Comparison of ENCODE assay signal across 10 cellular contexts in the genomic region with DNA sequence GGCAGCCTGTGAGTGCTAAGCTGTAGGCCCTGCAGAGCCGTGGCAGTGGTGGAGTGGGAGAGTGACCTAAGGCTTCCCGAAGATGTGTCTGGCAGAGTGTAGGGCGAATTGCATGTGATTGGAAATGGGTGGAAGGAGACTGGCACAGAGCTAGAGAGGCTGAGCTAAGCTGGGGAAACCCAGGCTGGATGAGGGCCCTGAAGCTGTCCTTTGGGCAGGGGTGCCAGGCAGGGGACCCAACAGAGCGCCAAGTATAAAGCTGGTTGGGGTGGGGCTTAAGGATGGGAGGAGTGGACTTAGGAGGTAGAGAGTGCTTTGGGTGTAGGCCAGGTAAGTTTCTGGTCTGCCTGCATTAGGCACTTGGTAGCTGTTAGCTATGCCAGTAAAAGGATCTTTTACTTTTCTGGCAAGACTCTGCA. TPM values are rescaled to one million over a fixed set of nuclear protein-coding genes. Genes with fewer than 3 reads are reported as not detected.
DNase-seq lines count a peak whose midpoint lies in the region; ATAC-seq and TF ChIP-seq lines count a peak whose summit lies in the region.
"Had no signal": no experiment of that assay in that cellular context is flagged by ENCODE, and none has a peak within 500 bp of the region (broad histone marks: within the 10 kb centered on the region; RNA-seq: fewer than 3 reads in every experiment).

No MANE protein-coding gene starts in this region.

- H3K4me2 ChIP-seq in MM.1S (ENCODE audit: low read depth, low read length) = no peak overlapping the region

- no peaks in the 10 kb centered on the region for H3K9me3 Mint-ChIP-seq in progenitor cell of endocrine pancreas (ENCODE audit: low read depth)

- H3K27ac ChIP-seq in Panc1 (ENCODE audit: low read length) (no peak overlapping the region), esophagus squamous epithelium (peak overlapping the region; percentile 72 to 85 (median 83)), MM.1S (ENCODE audit: low read length) (no peak overlapping the region), spleen (peak overlapping the region in 1 of 8 donors; percentile 31)

- peaks cover 41% of the 10 kb centered on the region for H3K4me1 Mint-ChIP-seq in progenitor cell of endocrine pancreas (ENCODE audit: low read depth)

- H3K79me2 ChIP-seq in MM.1S (ENCODE audit: low read length) = peaks cover 42% of the 10 kb centered on the region

- peak; percentile 71; the same call in 1 of the 2 replicates for ATAC-seq in Panc1
- no peak for ATAC-seq in GM19455 (IDR thresholded peaks at IDR 0.05; ENCODE audit: unreplicated experiment)

- TF ChIP-seq CTCF in Panc1 (IDR thresholded peaks at IDR 0.05) (no peak), esophagus squamous epithelium (IDR thresholded peaks at IDR 0.05) (no peak), progenitor cell of endocrine pancreas (IDR thresholded peaks at IDR 0.05; ENCODE audit: unreplicated experiment) (no peak), MM.1S (IDR thresholded peaks at IDR 0.05; ENCODE audit: low read length) (no peak), spleen (IDR thresholded peaks at IDR 0.05 in 8 of 11, conservative IDR thresholded peaks at IDR 0.05 in 3 of 11) (no peak)

- H4K20me1 ChIP-seq in MM.1S (ENCODE audit: insufficient read depth, low read length) = no peaks in the 10 kb centered on the region

- no peaks in the 10 kb centered on the region for H3K27me3 ChIP-seq in Panc1 (ENCODE audit: control insufficient read depth, insufficient read depth, low read length)
- H3K27me3 ChIP-seq in esophagus squamous epithelium = no peaks in the 10 kb centered on the region
- H3K27me3 ChIP-seq in MM.1S (replicated peaks; ENCODE audit: insufficient read depth, low read length) = no peaks in the 10 kb centered on the region
- H3K27me3 ChIP-seq in spleen (replicated peaks in 1 of 7) = no peaks in the 10 kb centered on the region

- H3K4me3 ChIP-seq in Panc1 (ENCODE audit: low read depth in 2 of 2, low read length in 2 of 2) (no peak overlapping the region), esophagus squamous epithelium (peak overlapping the region in 3 of 4 donors; percentile 15 to 45 (median 19)), MM.1S (ENCODE audit: low read length) (no peak overlapping the region), spleen (no peak overlapping the region)

- no peaks in the 10 kb centered on the region for H3K27me3 Mint-ChIP-seq in progenitor cell of endocrine pancreas

- H3K4me3 Mint-ChIP-seq in progenitor cell of endocrine pancreas (ENCODE audit: low read depth) = no peak overlapping the region

- 38 to 58% methylated on average over 4 of the region's 4 CpGs for WGBS in esophagus squamous epithelium, 2 donors
- WGBS in spleen, 5 donors = 85 to 93% (median 89%) methylated on average over 4 of the region's 4 CpGs

- peak overlapping the region; percentile 69 for H3K27ac Mint-ChIP-seq in progenitor cell of endocrine pancreas

- H3K9me2 ChIP-seq in MM.1S (replicated peaks; ENCODE audit: insufficient read depth, low read length) = no peaks in the 10 kb centered on the region

- intact Hi-C loops in Panc1 (cut with micrococcal nuclease; ENCODE audit: unreplicated experiment) (no loop called here), esophagus squamous epithelium (cut with DNase I) (no loop called here), spleen (cut with DNase I; ENCODE audit: low total_unique reads) (no loop called here)

- POLR2A ChIA-PET in Panc1 (lab: Charles Lee) = no interaction called here

- TF ChIP-seq POLR2A in esophagus squamous epithelium (IDR thresholded peaks at IDR 0.05) = no peak
- no peak for TF ChIP-seq POLR2A in spleen (IDR thresholded peaks at IDR 0.05)

- in situ Hi-C loops in Panc1 (cut with HindIII; ENCODE audit: low pct_unique_long_range_greater_than_20kb, low sequenced_read_pairs) = no loop called here

- H3F3A ChIP-seq in MM.1S (ENCODE audit: insufficient read depth, low read length) = no peaks in the 10 kb centered on the region

- H3K36me3 ChIP-seq in Panc1 (ENCODE audit: control insufficient read depth, insufficient read depth, low read length) (no peaks in the 10 kb centered on the region), esophagus squamous epithelium (no peaks in the 10 kb centered on the region), MM.1S (replicated peaks; ENCODE audit: insufficient read depth, low read length) (no peaks in the 10 kb centered on the region), spleen (no peaks in the 10 kb centered on the region)

- H3K36me3 Mint-ChIP-seq in progenitor cell of endocrine pancreas (ENCODE audit: insufficient read depth) = no peaks in the 10 kb centered on the region

- peak; percentile 48 for DNase-seq in Ammon's horn (ENCODE audit: low spot score)
- no peak for DNase-seq in Panc1 (ENCODE audit: low read depth, low spot score)
- DNase-seq in esophagus squamous epithelium (lab: John Stamatoyannopoulos, UW) = no peak
- DNase-seq in progenitor cell of endocrine pancreas (ENCODE audit: low spot score, unreplicated experiment) = no peak
- no peak for DNase-seq in DMS53 (lab: John Stamatoyannopoulos, UW)
- no peak for DNase-seq in MM.1S
- no peak for DNase-seq in spleen
- DNase-seq: foreskin melanocyte, NCI-H524 had no signal

- no peak overlapping the region for H3K9ac ChIP-seq in MM.1S (ENCODE audit: low read length)

- no peak overlapping the region for H2AFZ ChIP-seq in MM.1S (ENCODE audit: low read length)

- H3K9me3 ChIP-seq in Panc1 (ENCODE audit: control insufficient read depth, insufficient read depth, low read depth, low read length) (no peaks in the 10 kb centered on the region), esophagus squamous epithelium (no peaks in the 10 kb centered on the region), MM.1S (replicated peaks; ENCODE audit: insufficient read depth, low read length) (no peaks in the 10 kb centered on the region), spleen (no peaks in the 10 kb centered on the region)

- CTCF ChIA-PET in Panc1 (lab: Charles Lee) = no interaction called here

- BruUV-seq in Panc1 (replicated peaks; lab: Mats Ljungman, UMichigan) = no TSS peak

- H3K4me1 ChIP-seq in Panc1 (ENCODE audit: control insufficient read depth, insufficient read depth, low read length) (peaks cover 11% of the 10 kb centered on the region), esophagus squamous epithelium (peaks cover 26 to 71% (median 30%) of the 10 kb centered on the region in 3 donors), MM.1S (ENCODE audit: low read length) (no peaks in the 10 kb centered on the region), spleen (peaks cover 4 to 97% (median 51%) of the 10 kb centered on the region in 6 donors)

RNA-seq across cellular contexts. Expression of a gene that starts 47.9 kb away (rescaled TPM):
- total RNA-seq in Panc1 (2021; ENCODE audit: unreplicated experiment) (20.2 TPM), esophagus squamous epithelium (10 to 100 TPM; 16.0 to 21.9 (median 19.1) TPM), progenitor cell of endocrine pancreas (34.6 and 34.9 TPM in 2 replicates), spleen (10 to 100 TPM; 25.8 to 40.8 (median 30.1) TPM)
- 11.0 TPM for polyA plus RNA-seq in Panc1 (2012; ENCODE audit: insufficient read length)
- polyA plus RNA-seq in spleen = 10 to 100 TPM in 1 of 3 donors, 1 to 10 TPM in 2; 8.7 to 11.1 (median 8.7) TPM

Comparison
In these comparisons a context has a peak if more than half of its experiments do, and no peak if none do; other contexts are left out.
1. H3K27ac ChIP-seq: peak in esophagus squamous epithelium (4 of 4); none in Panc1 (single experiment) and MM.1S (single experiment).
2. H3K4me3 ChIP-seq: peak in esophagus squamous epithelium (3 of 4); none in Panc1 (0 of 2), MM.1S (single experiment) and spleen (0 of 8).